ENCODE assay signal across 8 cellular contexts in the genomic region with DNA sequence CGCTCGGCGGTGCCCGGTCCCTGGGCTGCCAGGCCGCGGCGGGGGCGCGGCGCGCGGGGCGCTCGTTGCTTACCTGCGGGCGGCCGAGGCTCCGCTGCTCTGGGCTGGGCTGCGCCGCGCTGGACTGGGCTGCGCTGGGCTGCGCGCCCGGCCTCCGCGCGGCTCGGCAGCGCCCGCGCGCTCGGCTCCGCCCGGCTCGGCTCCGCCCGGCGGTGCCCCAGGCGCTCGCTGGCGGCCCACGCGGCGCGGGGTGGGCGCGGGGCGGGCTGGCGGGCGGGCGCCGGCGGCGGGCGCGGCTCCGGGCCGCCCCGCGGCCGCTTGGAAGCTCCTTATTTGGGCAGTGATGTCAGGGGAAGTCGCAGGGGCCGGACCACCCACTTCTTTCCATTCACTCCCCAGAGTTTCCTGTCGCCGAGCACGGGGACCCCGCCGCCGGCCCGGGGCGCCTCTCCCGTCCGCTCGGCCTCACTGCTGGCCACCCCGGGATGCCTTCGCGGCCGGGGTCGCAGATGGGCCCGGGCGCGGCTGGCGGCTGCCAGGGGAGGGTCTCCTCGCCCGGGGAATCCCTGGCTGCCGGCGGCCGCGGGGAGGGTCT.
DNase-seq lines count a peak whose midpoint lies in the region; ATAC-seq and TF ChIP-seq lines count a peak whose summit lies in the region.

No MANE protein-coding gene starts in this region.

- H3K27ac ChIP-seq in OCI-LY7 (ENCODE audit: low read depth, low read length, poor library complexity, severe bottlenecking) (no peak overlapping the region), gastroesophageal sphincter (peak overlapping the region; percentile 56 to 95 (median 90)), thoracic aorta (peak overlapping the region; percentile 86 to 97)

- H3K4me1 Mint-ChIP-seq in osteocyte (ENCODE audit: unreplicated experiment) = peaks cover 37% of the 10 kb centered on the region

- no peaks in the 10 kb centered on the region for H3K9me2 ChIP-seq in OCI-LY7 (ENCODE audit: insufficient read depth, low read length)

- H3K4me3 ChIP-seq in OCI-LY7 (ENCODE audit: low read depth, low read length, poor library complexity, severe bottlenecking) (no peak overlapping the region), gastroesophageal sphincter (peak overlapping the region; percentile 41 to 80), thoracic aorta (peak overlapping the region; percentile 83)

- no peaks in the 10 kb centered on the region for H3K9me3 Mint-ChIP-seq in osteocyte (ENCODE audit: unreplicated experiment)

- H3K4me2 ChIP-seq in OCI-LY7 (ENCODE audit: low read length) = peak overlapping the region; percentile 43; the same call in 1 of the 2 replicates

- no peaks in the 10 kb centered on the region for H3K36me3 Mint-ChIP-seq in osteocyte (ENCODE audit: unreplicated experiment)

- H3K27ac Mint-ChIP-seq in osteocyte (ENCODE audit: unreplicated experiment) = no peak overlapping the region

- H3K4me1 ChIP-seq in OCI-LY7 (ENCODE audit: insufficient read depth, low read length, poor library complexity, severe bottlenecking) = peaks cover 7% of the 10 kb centered on the region
- H3K4me1 ChIP-seq in gastroesophageal sphincter = peaks cover 3 to 33% (median 19%) of the 10 kb centered on the region in 3 donors
- peaks cover 12 to 24% of the 10 kb centered on the region in 2 donors for H3K4me1 ChIP-seq in thoracic aorta (ENCODE audit: control insufficient read depth in 1 of 2, low read depth in 2 of 2)

- TF ChIP-seq CTCF in OCI-LY7 (conservative IDR thresholded peaks at IDR 0.05; ENCODE audit: low read length) (no peak), gastroesophageal sphincter (IDR thresholded peaks at IDR 0.05) (no peak), osteocyte (IDR thresholded peaks at IDR 0.05) (no peak), thoracic aorta (IDR thresholded peaks at IDR 0.05) (no peak)

- peak; percentile 29 to 65 for TF ChIP-seq POLR2A in gastroesophageal sphincter (IDR thresholded peaks at IDR 0.05)

- peak overlapping the region; percentile 54 for H3K4me3 Mint-ChIP-seq in osteocyte (ENCODE audit: unreplicated experiment)

- no peaks in the 10 kb centered on the region for H3K27me3 ChIP-seq in gastroesophageal sphincter
- H3K27me3 ChIP-seq in thoracic aorta (replicated peaks; ENCODE audit: insufficient read depth) = no peaks in the 10 kb centered on the region

- no peak overlapping the region for H2AFZ ChIP-seq in OCI-LY7 (ENCODE audit: low read length)

- BruUV-seq in OCI-LY7 (replicated peaks; lab: Mats Ljungman, UMichigan) = no TSS peak

- no peaks in the 10 kb centered on the region for H3K79me2 ChIP-seq in OCI-LY7 (ENCODE audit: insufficient read depth, low read depth, low read length)

- no peaks in the 10 kb centered on the region for H3K27me3 Mint-ChIP-seq in osteocyte (ENCODE audit: unreplicated experiment)

- intact Hi-C loops in OCI-LY7 (cut with micrococcal nuclease; ENCODE audit: unreplicated experiment) = no loop called here

- POLR2A ChIA-PET in OCI-LY7 (lab: Charles Lee) = no interaction called here

- H3K36me3 ChIP-seq in OCI-LY7 (ENCODE audit: insufficient read depth, low read length) = no peaks in the 10 kb centered on the region
- no peaks in the 10 kb centered on the region for H3K36me3 ChIP-seq in gastroesophageal sphincter
- no peaks in the 10 kb centered on the region for H3K36me3 ChIP-seq in thoracic aorta

- ATAC-seq in GM18517 (IDR thresholded peaks at IDR 0.05; ENCODE audit: unreplicated experiment) (peak; percentile 61), HG03025 (IDR thresholded peaks at IDR 0.05; ENCODE audit: low FRiP score, unreplicated experiment) (peak; percentile 63), gastroesophageal sphincter (peak; percentile 84), thoracic aorta (ENCODE audit: insufficient number of reproducible peaks, low FRiP score, low read depth) (peak; percentile 66)

- no peaks in the 10 kb centered on the region for H4K20me1 ChIP-seq in OCI-LY7 (ENCODE audit: insufficient read depth, low read length)

- no CpG with 5 or more reads among the region's 91 CpGs for WGBS in gastroesophageal sphincter (ENCODE audit: low coverage in 1 of 2), 2 donors

- no peaks in the 10 kb centered on the region for H3K9me3 ChIP-seq in OCI-LY7 (ENCODE audit: low read length)
- no peaks in the 10 kb centered on the region for H3K9me3 ChIP-seq in gastroesophageal sphincter
- H3K9me3 ChIP-seq in thoracic aorta = no peaks in the 10 kb centered on the region

- no peak for TF ChIP-seq EP300 in gastroesophageal sphincter (IDR thresholded peaks at IDR 0.05)

- peak; percentile 71 for DNase-seq in 8988T
- no peak for DNase-seq in OCI-LY7 (ENCODE audit: low spot score)
- DNase-seq in activated effector memory CD4-positive, alpha-beta T cell treated with Interleukin-2 at 50 U/mL for 16 hours = peak; percentile 62
- DNase-seq in osteocyte (ENCODE audit: extremely low spot score, unreplicated experiment) = no peak
- DNase-seq in thoracic aorta (ENCODE audit: low spot score) = peak; percentile 39

- CTCF ChIA-PET in OCI-LY7 (lab: Charles Lee; ENCODE audit: unreplicated experiment) = no interaction called here

Comparison
In these comparisons a context has a peak if more than half of its experiments do, and no peak if none do; other contexts are left out.
1. DNase-seq: peak in 8988T (single experiment), activated effector memory CD4-positive, alpha-beta T cell treated with Interleukin-2 at 50 U/mL for 16 hours (single experiment) and thoracic aorta (single experiment); none in OCI-LY7 (single experiment) and osteocyte (single experiment).
2. Peak in every context shown above with its lines, with median percentiles within 50 percentile points of each other: ATAC-seq.